1 cellular context compared by ENCODE assay signal in the genomic region with DNA sequence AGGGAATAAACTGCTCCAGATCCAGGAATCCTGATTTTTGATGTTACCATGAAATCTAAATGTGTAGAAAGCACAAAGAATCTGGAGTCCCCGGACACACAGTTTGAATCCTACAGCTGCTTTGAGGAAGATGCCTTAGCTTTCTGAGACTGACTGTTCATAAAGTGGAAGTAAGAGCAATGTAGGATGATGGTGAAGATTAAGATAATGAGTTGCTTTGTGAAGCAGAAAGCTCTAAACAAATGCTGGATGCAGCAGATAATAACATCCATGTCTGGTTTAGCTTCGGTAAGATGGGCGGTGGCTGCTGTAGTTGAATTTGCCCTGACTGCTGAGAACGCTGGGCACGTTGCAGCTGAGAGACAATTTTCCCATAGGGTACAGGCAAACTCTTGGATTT.
TF ChIP-seq lines count a peak whose summit lies in the region.

No MANE protein-coding gene starts in this region.

TF ChIP-seq in K562, 482 proteins besides CTCF, POLR2A, EP300 and RAD21 (continues in another document):
- TF ChIP-seq, protein P1, sequence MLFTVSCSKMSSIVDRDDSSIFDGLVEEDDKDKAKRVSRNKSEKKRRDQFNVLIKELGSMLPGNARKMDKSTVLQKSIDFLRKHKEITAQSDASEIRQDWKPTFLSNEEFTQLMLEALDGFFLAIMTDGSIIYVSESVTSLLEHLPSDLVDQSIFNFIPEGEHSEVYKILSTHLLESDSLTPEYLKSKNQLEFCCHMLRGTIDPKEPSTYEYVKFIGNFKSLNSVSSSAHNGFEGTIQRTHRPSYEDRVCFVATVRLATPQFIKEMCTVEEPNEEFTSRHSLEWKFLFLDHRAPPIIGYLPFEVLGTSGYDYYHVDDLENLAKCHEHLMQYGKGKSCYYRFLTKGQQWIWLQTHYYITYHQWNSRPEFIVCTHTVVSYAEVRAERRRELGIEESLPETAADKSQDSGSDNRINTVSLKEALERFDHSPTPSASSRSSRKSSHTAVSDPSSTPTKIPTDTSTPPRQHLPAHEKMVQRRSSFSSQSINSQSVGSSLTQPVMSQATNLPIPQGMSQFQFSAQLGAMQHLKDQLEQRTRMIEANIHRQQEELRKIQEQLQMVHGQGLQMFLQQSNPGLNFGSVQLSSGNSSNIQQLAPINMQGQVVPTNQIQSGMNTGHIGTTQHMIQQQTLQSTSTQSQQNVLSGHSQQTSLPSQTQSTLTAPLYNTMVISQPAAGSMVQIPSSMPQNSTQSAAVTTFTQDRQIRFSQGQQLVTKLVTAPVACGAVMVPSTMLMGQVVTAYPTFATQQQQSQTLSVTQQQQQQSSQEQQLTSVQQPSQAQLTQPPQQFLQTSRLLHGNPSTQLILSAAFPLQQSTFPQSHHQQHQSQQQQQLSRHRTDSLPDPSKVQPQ (CRISPR knock-in tag; IDR thresholded peaks at IDR 0.05; ENCODE audit: borderline replicate concordance) = no peak
- no peak for TF ChIP-seq ILK (tag; IDR thresholded peaks at IDR 0.05; ENCODE audit: borderline replicate concordance, low read depth)
- TF ChIP-seq ELF2 (CRISPR knock-in tag; IDR thresholded peaks at IDR 0.05) = no peak
- TF ChIP-seq SRSF9 (IDR thresholded peaks at IDR 0.05; ENCODE audit: borderline replicate concordance, low read depth, low read length) = no peak
- no peak for TF ChIP-seq NR2C2 (CRISPR knock-in tag; IDR thresholded peaks at IDR 0.05)
- no peak for TF ChIP-seq NR2C2 (tag; IDR thresholded peaks at IDR 0.05)
- TF ChIP-seq, protein P2, sequence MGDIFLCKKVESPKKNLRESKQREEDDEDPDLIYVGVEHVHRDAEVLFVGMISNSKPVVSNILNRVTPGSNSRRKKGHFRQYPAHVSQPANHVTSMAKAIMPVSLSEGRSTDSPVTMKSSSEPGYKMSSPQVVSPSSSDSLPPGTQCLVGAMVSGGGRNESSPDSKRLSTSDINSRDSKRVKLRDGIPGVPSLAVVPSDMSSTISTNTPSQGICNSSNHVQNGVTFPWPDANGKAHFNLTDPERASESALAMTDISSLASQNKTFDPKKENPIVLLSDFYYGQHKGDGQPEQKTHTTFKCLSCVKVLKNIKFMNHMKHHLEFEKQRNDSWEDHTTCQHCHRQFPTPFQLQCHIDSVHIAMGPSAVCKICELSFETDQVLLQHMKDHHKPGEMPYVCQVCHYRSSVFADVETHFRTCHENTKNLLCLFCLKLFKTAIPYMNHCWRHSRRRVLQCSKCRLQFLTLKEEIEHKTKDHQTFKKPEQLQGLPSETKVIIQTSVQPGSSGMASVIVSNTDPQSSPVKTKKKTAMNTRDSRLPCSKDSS (IDR thresholded peaks at IDR 0.05; ENCODE audit: low read depth, partially characterized antibody) = no peak
- TF ChIP-seq ZEB2 (IDR thresholded peaks at IDR 0.05) = no peak
- TF ChIP-seq EHMT2 (IDR thresholded peaks at IDR 0.05) = no peak
- TF ChIP-seq TAL1 (IDR thresholded peaks at IDR 0.05) = peak; percentile 58
- TF ChIP-seq ZNF644 (tag; IDR thresholded peaks at IDR 0.05; ENCODE audit: low read depth) = no peak
- TF ChIP-seq MED1 (CRISPR knock-in tag; IDR thresholded peaks at IDR 0.05; ENCODE audit: borderline replicate concordance) = no peak
- no peak for TF ChIP-seq GTF2A2 (tag; IDR thresholded peaks at IDR 0.05)
- no peak for TF ChIP-seq HCFC1 (IDR thresholded peaks at IDR 0.05; ENCODE audit: low read depth, low read length)
- peak; percentile 69 for TF ChIP-seq ARID1B (IDR thresholded peaks at IDR 0.05)
- peak; percentile 85 for TF ChIP-seq SOX6 (IDR thresholded peaks at IDR 0.05)
- peak; percentile 90 for TF ChIP-seq GATA2 (CRISPR knock-in tag; IDR thresholded peaks at IDR 0.05)
- no peak for TF ChIP-seq TAF7 (tag; IDR thresholded peaks at IDR 0.05)
- TF ChIP-seq ZNF76 (CRISPR knock-in tag; IDR thresholded peaks at IDR 0.05; ENCODE audit: borderline replicate concordance) = no peak
- no peak for TF ChIP-seq SMAD1 (IDR thresholded peaks at IDR 0.05; ENCODE audit: low read depth, low read length, partially characterized antibody)
- TF ChIP-seq BHLHE40 (IDR thresholded peaks at IDR 0.05; ENCODE audit: low read length) = no peak
- no peak for TF ChIP-seq ZNF134 (CRISPR knock-in tag; conservative IDR thresholded peaks at IDR 0.05)
- TF ChIP-seq, protein P3, sequence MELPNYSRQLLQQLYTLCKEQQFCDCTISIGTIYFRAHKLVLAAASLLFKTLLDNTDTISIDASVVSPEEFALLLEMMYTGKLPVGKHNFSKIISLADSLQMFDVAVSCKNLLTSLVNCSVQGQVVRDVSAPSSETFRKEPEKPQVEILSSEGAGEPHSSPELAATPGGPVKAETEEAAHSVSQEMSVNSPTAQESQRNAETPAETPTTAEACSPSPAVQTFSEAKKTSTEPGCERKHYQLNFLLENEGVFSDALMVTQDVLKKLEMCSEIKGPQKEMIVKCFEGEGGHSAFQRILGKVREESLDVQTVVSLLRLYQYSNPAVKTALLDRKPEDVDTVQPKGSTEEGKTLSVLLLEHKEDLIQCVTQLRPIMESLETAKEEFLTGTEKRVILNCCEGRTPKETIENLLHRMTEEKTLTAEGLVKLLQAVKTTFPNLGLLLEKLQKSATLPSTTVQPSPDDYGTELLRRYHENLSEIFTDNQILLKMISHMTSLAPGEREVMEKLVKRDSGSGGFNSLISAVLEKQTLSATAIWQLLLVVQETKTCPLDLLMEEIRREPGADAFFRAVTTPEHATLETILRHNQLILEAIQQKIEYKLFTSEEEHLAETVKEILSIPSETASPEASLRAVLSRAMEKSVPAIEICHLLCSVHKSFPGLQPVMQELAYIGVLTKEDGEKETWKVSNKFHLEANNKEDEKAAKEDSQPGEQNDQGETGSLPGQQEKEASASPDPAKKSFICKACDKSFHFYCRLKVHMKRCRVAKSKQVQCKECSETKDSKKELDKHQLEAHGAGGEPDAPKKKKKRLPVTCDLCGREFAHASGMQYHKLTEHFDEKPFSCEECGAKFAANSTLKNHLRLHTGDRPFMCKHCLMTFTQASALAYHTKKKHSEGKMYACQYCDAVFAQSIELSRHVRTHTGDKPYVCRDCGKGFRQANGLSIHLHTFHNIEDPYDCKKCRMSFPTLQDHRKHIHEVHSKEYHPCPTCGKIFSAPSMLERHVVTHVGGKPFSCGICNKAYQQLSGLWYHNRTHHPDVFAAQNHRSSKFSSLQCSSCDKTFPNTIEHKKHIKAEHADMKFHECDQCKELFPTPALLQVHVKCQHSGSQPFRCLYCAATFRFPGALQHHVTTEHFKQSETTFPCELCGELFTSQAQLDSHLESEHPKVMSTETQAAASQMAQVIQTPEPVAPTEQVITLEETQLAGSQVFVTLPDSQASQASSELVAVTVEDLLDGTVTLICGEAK (IDR thresholded peaks at IDR 0.05) = no peak
- TF ChIP-seq, protein P3 (CRISPR knock-in tag; IDR thresholded peaks at IDR 0.05) = no peak
- no peak for TF ChIP-seq ZNF175 (CRISPR knock-in tag; IDR thresholded peaks at IDR 0.05; ENCODE audit: low read depth)
- TF ChIP-seq, protein P4, sequence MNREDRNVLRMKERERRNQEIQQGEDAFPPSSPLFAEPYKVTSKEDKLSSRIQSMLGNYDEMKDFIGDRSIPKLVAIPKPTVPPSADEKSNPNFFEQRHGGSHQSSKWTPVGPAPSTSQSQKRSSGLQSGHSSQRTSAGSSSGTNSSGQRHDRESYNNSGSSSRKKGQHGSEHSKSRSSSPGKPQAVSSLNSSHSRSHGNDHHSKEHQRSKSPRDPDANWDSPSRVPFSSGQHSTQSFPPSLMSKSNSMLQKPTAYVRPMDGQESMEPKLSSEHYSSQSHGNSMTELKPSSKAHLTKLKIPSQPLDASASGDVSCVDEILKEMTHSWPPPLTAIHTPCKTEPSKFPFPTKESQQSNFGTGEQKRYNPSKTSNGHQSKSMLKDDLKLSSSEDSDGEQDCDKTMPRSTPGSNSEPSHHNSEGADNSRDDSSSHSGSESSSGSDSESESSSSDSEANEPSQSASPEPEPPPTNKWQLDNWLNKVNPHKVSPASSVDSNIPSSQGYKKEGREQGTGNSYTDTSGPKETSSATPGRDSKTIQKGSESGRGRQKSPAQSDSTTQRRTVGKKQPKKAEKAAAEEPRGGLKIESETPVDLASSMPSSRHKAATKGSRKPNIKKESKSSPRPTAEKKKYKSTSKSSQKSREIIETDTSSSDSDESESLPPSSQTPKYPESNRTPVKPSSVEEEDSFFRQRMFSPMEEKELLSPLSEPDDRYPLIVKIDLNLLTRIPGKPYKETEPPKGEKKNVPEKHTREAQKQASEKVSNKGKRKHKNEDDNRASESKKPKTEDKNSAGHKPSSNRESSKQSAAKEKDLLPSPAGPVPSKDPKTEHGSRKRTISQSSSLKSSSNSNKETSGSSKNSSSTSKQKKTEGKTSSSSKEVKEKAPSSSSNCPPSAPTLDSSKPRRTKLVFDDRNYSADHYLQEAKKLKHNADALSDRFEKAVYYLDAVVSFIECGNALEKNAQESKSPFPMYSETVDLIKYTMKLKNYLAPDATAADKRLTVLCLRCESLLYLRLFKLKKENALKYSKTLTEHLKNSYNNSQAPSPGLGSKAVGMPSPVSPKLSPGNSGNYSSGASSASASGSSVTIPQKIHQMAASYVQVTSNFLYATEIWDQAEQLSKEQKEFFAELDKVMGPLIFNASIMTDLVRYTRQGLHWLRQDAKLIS (CRISPR knock-in tag; IDR thresholded peaks at IDR 0.05) = no peak
- peak; percentile 91 for TF ChIP-seq CTBP1 (IDR thresholded peaks at IDR 0.05; ENCODE audit: borderline replicate concordance)
- TF ChIP-seq, protein P5, sequence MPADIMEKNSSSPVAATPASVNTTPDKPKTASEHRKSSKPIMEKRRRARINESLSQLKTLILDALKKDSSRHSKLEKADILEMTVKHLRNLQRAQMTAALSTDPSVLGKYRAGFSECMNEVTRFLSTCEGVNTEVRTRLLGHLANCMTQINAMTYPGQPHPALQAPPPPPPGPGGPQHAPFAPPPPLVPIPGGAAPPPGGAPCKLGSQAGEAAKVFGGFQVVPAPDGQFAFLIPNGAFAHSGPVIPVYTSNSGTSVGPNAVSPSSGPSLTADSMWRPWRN (IDR thresholded peaks at IDR 0.05; ENCODE audit: low read depth) = no peak
- TF ChIP-seq ZNF3 (CRISPR knock-in tag; IDR thresholded peaks at IDR 0.05) = no peak
- peak; percentile 68 for TF ChIP-seq CBFA2T3 (IDR thresholded peaks at IDR 0.05)
- 0 out of 2 replicates have a peak, but pooled peaks have one; percentile 9 for TF ChIP-seq JUND (IDR thresholded peaks at IDR 0.05; ENCODE audit: borderline replicate concordance, low read depth, low read length)
- no peak for TF ChIP-seq JUND (tag; IDR thresholded peaks at IDR 0.05; ENCODE audit: borderline replicate concordance, low read depth, low read length)
- TF ChIP-seq NFYB (IDR thresholded peaks at IDR 0.05; ENCODE audit: extremely low read depth, insufficient read length) = no peak
- TF ChIP-seq PYGO2 (tag; IDR thresholded peaks at IDR 0.05) = no peak
- TF ChIP-seq, protein P6, sequence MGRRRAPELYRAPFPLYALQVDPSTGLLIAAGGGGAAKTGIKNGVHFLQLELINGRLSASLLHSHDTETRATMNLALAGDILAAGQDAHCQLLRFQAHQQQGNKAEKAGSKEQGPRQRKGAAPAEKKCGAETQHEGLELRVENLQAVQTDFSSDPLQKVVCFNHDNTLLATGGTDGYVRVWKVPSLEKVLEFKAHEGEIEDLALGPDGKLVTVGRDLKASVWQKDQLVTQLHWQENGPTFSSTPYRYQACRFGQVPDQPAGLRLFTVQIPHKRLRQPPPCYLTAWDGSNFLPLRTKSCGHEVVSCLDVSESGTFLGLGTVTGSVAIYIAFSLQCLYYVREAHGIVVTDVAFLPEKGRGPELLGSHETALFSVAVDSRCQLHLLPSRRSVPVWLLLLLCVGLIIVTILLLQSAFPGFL (CRISPR knock-in tag; IDR thresholded peaks at IDR 0.05) = no peak
- TF ChIP-seq, protein P7, sequence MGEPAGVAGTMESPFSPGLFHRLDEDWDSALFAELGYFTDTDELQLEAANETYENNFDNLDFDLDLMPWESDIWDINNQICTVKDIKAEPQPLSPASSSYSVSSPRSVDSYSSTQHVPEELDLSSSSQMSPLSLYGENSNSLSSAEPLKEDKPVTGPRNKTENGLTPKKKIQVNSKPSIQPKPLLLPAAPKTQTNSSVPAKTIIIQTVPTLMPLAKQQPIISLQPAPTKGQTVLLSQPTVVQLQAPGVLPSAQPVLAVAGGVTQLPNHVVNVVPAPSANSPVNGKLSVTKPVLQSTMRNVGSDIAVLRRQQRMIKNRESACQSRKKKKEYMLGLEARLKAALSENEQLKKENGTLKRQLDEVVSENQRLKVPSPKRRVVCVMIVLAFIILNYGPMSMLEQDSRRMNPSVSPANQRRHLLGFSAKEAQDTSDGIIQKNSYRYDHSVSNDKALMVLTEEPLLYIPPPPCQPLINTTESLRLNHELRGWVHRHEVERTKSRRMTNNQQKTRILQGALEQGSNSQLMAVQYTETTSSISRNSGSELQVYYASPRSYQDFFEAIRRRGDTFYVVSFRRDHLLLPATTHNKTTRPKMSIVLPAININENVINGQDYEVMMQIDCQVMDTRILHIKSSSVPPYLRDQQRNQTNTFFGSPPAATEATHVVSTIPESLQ (CRISPR knock-in tag; IDR thresholded peaks at IDR 0.05) = no peak
- no peak for TF ChIP-seq FOXA1 (IDR thresholded peaks at IDR 0.05; ENCODE audit: borderline replicate concordance)
- TF ChIP-seq, protein P8, sequence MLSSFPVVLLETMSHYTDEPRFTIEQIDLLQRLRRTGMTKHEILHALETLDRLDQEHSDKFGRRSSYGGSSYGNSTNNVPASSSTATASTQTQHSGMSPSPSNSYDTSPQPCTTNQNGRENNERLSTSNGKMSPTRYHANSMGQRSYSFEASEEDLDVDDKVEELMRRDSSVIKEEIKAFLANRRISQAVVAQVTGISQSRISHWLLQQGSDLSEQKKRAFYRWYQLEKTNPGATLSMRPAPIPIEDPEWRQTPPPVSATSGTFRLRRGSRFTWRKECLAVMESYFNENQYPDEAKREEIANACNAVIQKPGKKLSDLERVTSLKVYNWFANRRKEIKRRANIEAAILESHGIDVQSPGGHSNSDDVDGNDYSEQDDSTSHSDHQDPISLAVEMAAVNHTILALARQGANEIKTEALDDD (IDR thresholded peaks at IDR 0.05) = 0 out of 2 replicates have a peak, but pooled peaks have one; percentile 39
- TF ChIP-seq DPF2 (IDR thresholded peaks at IDR 0.05) = no peak
- peak; percentile 82 for TF ChIP-seq TCF3 (CRISPR knock-in tag; IDR thresholded peaks at IDR 0.05)
